Comparison of ENCODE assay signal across 25 cellular contexts in genomic region chrX:31653395-31653794, GRCh38.
"Had no signal": no experiment of that assay in that cellular context is flagged by ENCODE, and none has a peak within 500 bp of the region (broad histone marks: within the 10 kb centered on the region; RNA-seq: fewer than 3 reads in every experiment).

No MANE protein-coding gene starts in this region.

- H3K9me3 Mint-ChIP-seq: activated CD4-positive, alpha-beta T cell treated with anti-CD3 and anti-CD28 coated beads, Interleukin-2, amount 10 ng/mL, durations not matched to agents 7 days and 5 days; activated CD8-positive, alpha-beta T cell treated with anti-CD3 and anti-CD28 coated beads for 36 hours; activated naive CD8-positive, alpha-beta T cell treated with anti-CD3 and anti-CD28 coated beads, Interleukin-2, amount 10 ng/mL, durations not matched to agents 7 days and 5 days; central memory CD8-positive, alpha-beta T cell; T-cell had no signal

- H3K4me1 Mint-ChIP-seq: activated CD4-positive, alpha-beta T cell treated with anti-CD3 and anti-CD28 coated beads, Interleukin-2, amount 10 ng/mL, durations not matched to agents 7 days and 5 days; activated naive CD8-positive, alpha-beta T cell treated with anti-CD3 and anti-CD28 coated beads, Interleukin-2, amount 10 ng/mL, durations not matched to agents 7 days and 5 days; central memory CD8-positive, alpha-beta T cell; T-cell had no signal

- H3K36me3 Mint-ChIP-seq: activated naive CD8-positive, alpha-beta T cell treated with anti-CD3 and anti-CD28 coated beads, Interleukin-2, amount 10 ng/mL, durations not matched to agents 7 days and 5 days; T-cell had no signal

- H3K27me3 ChIP-seq: adrenal gland, breast epithelium had no signal

- DNase-seq: activated CD4-positive, alpha-beta T cell treated with anti-CD3 and anti-CD28 coated beads, Interleukin-2, amount 10 ng/mL, durations not matched to agents 7 days and 5 days; activated CD4-positive, CD25-positive, alpha-beta regulatory T cell; activated CD8-positive, alpha-beta memory T cell treated with anti-CD3 and anti-CD28 coated beads, Interleukin-2, amount 50 U/mL, for 48 hours; activated CD8-positive, alpha-beta T cell treated with anti-CD3 and anti-CD28 coated beads for 36 hours; activated naive CD4-positive, alpha-beta T cell treated with anti-CD3 and anti-CD28 coated beads, Interleukin-2, amount 50 U/mL, for 16 hours; activated naive CD8-positive, alpha-beta T cell treated with anti-CD3 and anti-CD28 coated beads, Interleukin-2, amount 10 ng/mL, durations not matched to agents 7 days and 5 days; activated T-cell treated with anti-CD3 and anti-CD28 coated beads, Interleukin-2, amount 50 U/mL, for 1 hour; adrenal gland; anterior cingulate cortex; KG1; NCI-H1105; NCI-H1436; NCI-H1694 treated with DMSO at 0.1 percent for 48 hours; NCI-H2029 treated with DMSO at 0.1 percent for 48 hours; NCI-H345; NCI-H510A; NCI-H526 treated with DMSO at 0.1 percent for 48 hours; NCI-H82; T-cell; T-helper 2 cell; T1000 had no signal

- H3K27ac ChIP-seq: breast epithelium, SK-N-MC, VCaP had no signal

- H3K4me3 Mint-ChIP-seq: activated CD4-positive, alpha-beta T cell treated with anti-CD3 and anti-CD28 coated beads, Interleukin-2, amount 10 ng/mL, durations not matched to agents 7 days and 5 days; activated CD8-positive, alpha-beta T cell treated with anti-CD3 and anti-CD28 coated beads for 36 hours; activated naive CD8-positive, alpha-beta T cell treated with anti-CD3 and anti-CD28 coated beads, Interleukin-2, amount 10 ng/mL, durations not matched to agents 7 days and 5 days; central memory CD8-positive, alpha-beta T cell; T-cell had no signal

- H3K27ac Mint-ChIP-seq: activated CD4-positive, alpha-beta T cell treated with anti-CD3 and anti-CD28 coated beads, Interleukin-2, amount 10 ng/mL, durations not matched to agents 7 days and 5 days; activated CD8-positive, alpha-beta T cell treated with anti-CD3 and anti-CD28 coated beads for 36 hours; activated naive CD8-positive, alpha-beta T cell treated with anti-CD3 and anti-CD28 coated beads, Interleukin-2, amount 10 ng/mL, durations not matched to agents 7 days and 5 days; T-cell had no signal

- ATAC-seq: activated CD8-positive, alpha-beta T cell treated with anti-CD3 and anti-CD28 coated beads for 36 hours; T-cell had no signal

- H3K27me3 Mint-ChIP-seq: activated CD4-positive, alpha-beta T cell treated with anti-CD3 and anti-CD28 coated beads, Interleukin-2, amount 10 ng/mL, durations not matched to agents 7 days and 5 days; activated CD8-positive, alpha-beta T cell treated with anti-CD3 and anti-CD28 coated beads for 36 hours; central memory CD8-positive, alpha-beta T cell had no signal

- H3K9me3 ChIP-seq: adrenal gland, breast epithelium had no signal

- H3K4me1 ChIP-seq: adrenal gland, breast epithelium had no signal
